ENCODE assay signal across 8 cellular contexts in the genomic region with DNA sequence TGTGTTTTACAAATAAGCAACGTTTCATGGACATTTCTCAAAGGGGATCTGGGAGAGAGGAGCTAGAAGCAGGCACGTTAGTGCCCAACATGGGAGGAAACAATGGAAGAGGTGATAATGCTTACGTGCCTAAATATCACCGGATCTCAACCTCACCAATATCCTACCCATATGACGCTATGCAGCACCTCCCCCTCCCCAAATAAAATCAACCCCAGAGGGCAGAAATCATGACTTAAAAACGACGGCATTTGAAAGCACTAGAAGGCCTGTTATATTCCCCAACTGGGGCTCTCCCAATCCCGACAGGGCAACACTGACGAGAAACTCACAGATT. TPM values are rescaled to one million over a fixed set of nuclear protein-coding genes. Genes with fewer than 3 reads are reported as not detected.
DNase-seq lines count a peak whose midpoint lies in the region; ATAC-seq and TF ChIP-seq lines count a peak whose summit lies in the region.

No MANE protein-coding gene starts in this region.

- H3K4me1 Mint-ChIP-seq in T-cell, result peaks cover 42 to 46% (median 43%) of the 10 kb centered on the region in 3 donors

- CTCF ChIA-PET in T-cell (lab: Charles Lee), result interaction anchor here in 1 of 2 donors (1.0 to 2.6 kb wide), 5 partner anchors 13 to 130 kb away, joined by 3 to 26 read pairs (median 5); no protein-coding TSS in a partner anchor

- H3K9me3 Mint-ChIP-seq in T-cell, result no peaks in the 10 kb centered on the region

- H3K4me2 ChIP-seq in fibroblast of lung (ENCODE audit: extremely low read depth, insufficient read depth, low read length) (peak overlapping the region; percentile 94), parathyroid adenoma (ENCODE audit: low read length) (peak overlapping the region; percentile 97)

- H3K9me3 ChIP-seq in fibroblast of lung (ENCODE audit: control insufficient read depth, insufficient read depth, low read depth, low read length) (no peaks in the 10 kb centered on the region), parathyroid adenoma (ENCODE audit: control insufficient read depth, low read length) (no peaks in the 10 kb centered on the region)

- H3K9ac ChIP-seq in fibroblast of lung (ENCODE audit: insufficient read depth, low read length), result peak overlapping the region; percentile 75
- H3K9ac ChIP-seq in parathyroid adenoma, result peak overlapping the region; percentile 59

- H3K36me3 ChIP-seq in fibroblast of lung (ENCODE audit: control insufficient read depth, insufficient read depth, low read length) (no peaks in the 10 kb centered on the region), parathyroid adenoma (ENCODE audit: control insufficient read depth, insufficient read depth, low read length) (no peaks in the 10 kb centered on the region)

- H3K27me3 ChIP-seq in fibroblast of lung (ENCODE audit: control insufficient read depth, insufficient read depth, low read length) (no peaks in the 10 kb centered on the region), parathyroid adenoma (ENCODE audit: control insufficient read depth, insufficient read depth, low read length) (no peaks in the 10 kb centered on the region)

- H3K27ac ChIP-seq in fibroblast of lung (ENCODE audit: insufficient read depth, low read length) (peak overlapping the region; percentile 85), parathyroid adenoma (peak overlapping the region; percentile 59)

- H3K27ac Mint-ChIP-seq in T-cell, result peak overlapping the region; percentile 89 to 98

- ATAC-seq in GM18502 (IDR thresholded peaks at IDR 0.05; ENCODE audit: poor library complexity, unreplicated experiment) (peak; percentile 19), HG02852 (IDR thresholded peaks at IDR 0.05; ENCODE audit: unreplicated experiment) (peak; percentile 7), T-cell (replicated peaks in 1 of 4) (peak; percentile 1 to 20 (median 2)), GM19463 (IDR thresholded peaks at IDR 0.05; ENCODE audit: unreplicated experiment) (no peak)

- H4K20me1 ChIP-seq in fibroblast of lung (ENCODE audit: control insufficient read depth, extremely low read depth, insufficient read depth, low read length), result no peaks in the 10 kb centered on the region

- H3K4me1 ChIP-seq in fibroblast of lung (ENCODE audit: control insufficient read depth, extremely low read depth, insufficient read depth, low read length) (peaks cover 6% of the 10 kb centered on the region), parathyroid adenoma (peaks cover 3% of the 10 kb centered on the region)

- H3K4me3 ChIP-seq in fibroblast of lung (replicated peaks in 1 of 4; ENCODE audit: control extremely low read depth in 1 of 4, insufficient read depth in 1 of 4, low read depth in 3 of 4, low read length in 4 of 4) (peak overlapping the region; percentile 67 to 93 (median 70)), parathyroid adenoma (ENCODE audit: low read depth, low read length) (peak overlapping the region; percentile 90)

- peaks cover 48% of the 10 kb centered on the region for H3K79me2 ChIP-seq in fibroblast of lung (ENCODE audit: control insufficient read depth, insufficient read depth, low read length)
- peaks cover 15% of the 10 kb centered on the region for H3K79me2 ChIP-seq in parathyroid adenoma

- H3K36me3 Mint-ChIP-seq in T-cell, result peaks cover 14% of the 10 kb centered on the region

- no peak for TF ChIP-seq CTCF in fibroblast of lung (conservative IDR thresholded peaks at IDR 0.05 in 1 of 2, IDR thresholded peaks at IDR 0.05 in 1 of 2; ENCODE audit: low read depth in 1 of 2, low read length in 2 of 2)
- TF ChIP-seq CTCF in parathyroid adenoma (IDR thresholded peaks at IDR 0.05), result no peak

- peak overlapping the region; percentile 92 to 100 (median 99) for H3K4me3 Mint-ChIP-seq in T-cell

- H3K27me3 Mint-ChIP-seq in T-cell, result no peaks in the 10 kb centered on the region

- POLR2A ChIA-PET in T-cell (lab: Charles Lee), result interaction anchor here (0.5 to 1.9 kb wide), 12 partner anchors 11 to 445 kb away, joined by 3 to 16 read pairs (median 6); no protein-coding TSS in a partner anchor

- H2AFZ ChIP-seq in fibroblast of lung (ENCODE audit: low read length), result peak overlapping the region; percentile 57
- H2AFZ ChIP-seq in parathyroid adenoma, result peak overlapping the region; percentile 88

- DNase-seq in T-cell (peak in 6 of 34 experiments; percentile 8 to 30 (median 14)), fibroblast of lung (ENCODE audit: low read depth in 2 of 2) (peak in 1 of 2 donors; percentile 22), OCI-M2 (lab: John Stamatoyannopoulos, UW; ENCODE audit: unreplicated experiment) (no peak), GDM1 (lab: John Stamatoyannopoulos, UW) (no peak)

RNA-seq across cellular contexts. Expression of a gene that starts 0.4 kb away (rescaled TPM):
- total RNA-seq in T-cell (100 to 1,000 TPM in 1 of 5 donors, 10 to 100 TPM in 4; 51.4 to 112 (median 69.7) TPM), fibroblast of lung (88.6 and 118 TPM in 2 replicates)
- polyA plus RNA-seq in fibroblast of lung, result 100 and 106 TPM in 2 replicates
- polyA plus RNA-seq in fibroblast of lung (2012), result 64.9 and 71.8 TPM in 2 replicates
- 7.9 and 26.9 TPM in 2 replicates for polyA minus RNA-seq in fibroblast of lung (ENCODE audit: low replicate concordance)
